ENCODE assay signal across 8 cellular contexts in genomic region chr10:24196426-24197039, GRCh38. TPM values are rescaled to one million over a fixed set of nuclear protein-coding genes. Genes with fewer than 3 reads are reported as not detected.
DNase-seq lines count a peak whose midpoint lies in the region; ATAC-seq, FAIRE-seq and TF ChIP-seq lines count a peak whose summit lies in the region.

No MANE protein-coding gene starts in this region.

- H3K23ac ChIP-seq in mesenchymal stem cell (ENCODE audit: low read length in 2 of 2) = no peak overlapping the region

- H3K79me1 ChIP-seq in mesenchymal stem cell (replicated peaks; ENCODE audit: low read length, poor library complexity, severe bottlenecking) = no peaks in the 10 kb centered on the region

- in situ Hi-C loops in GM13976 (cut with MboI; ENCODE audit: low sequenced_read_pairs, unreplicated experiment) = loop anchor here (25.0 kb wide), 1 partner anchor 209 kb away; no protein-coding TSS in a partner anchor

- FAIRE-seq in A204.1 (lab: Jason Lieb, UNC) = peak; percentile 21

- H3K4me2 ChIP-seq in mesenchymal stem cell (ENCODE audit: low read length, poor library complexity, severe bottlenecking) = no peak overlapping the region

- no peak overlapping the region for H2BK12ac ChIP-seq in mesenchymal stem cell (ENCODE audit: low read length in 2 of 2)

- H3K4ac ChIP-seq in mesenchymal stem cell (ENCODE audit: low read depth in 1 of 2, low read length in 2 of 2) = no peak overlapping the region

- no peak overlapping the region for H2BK120ac ChIP-seq in mesenchymal stem cell (ENCODE audit: low read depth, low read length)

- DNase-seq in GM13976 (ENCODE audit: low spot score) (peak; percentile 73), NCI-H2171 treated with DMSO at 0.1 percent for 48 hours (lab: John Stamatoyannopoulos, UW) (peak; percentile 52), mesenchymal stem cell (peak; percentile 58)
- DNase-seq in activated CD4-positive, alpha-beta memory T cell treated with anti-CD3 and anti-CD28 coated beads for 36 hours = peak; percentile 73
- DNase-seq in effector memory CD4-positive, alpha-beta T cell = peak; percentile 5 to 38 (median 6)
- peak; percentile 83 for DNase-seq in stimulated activated CD8-positive, alpha-beta memory T cell treated with anti-CD3 and anti-CD28 coated beads, Interleukin-4, amount 100 ng/mL, for 48 hours

- peak; percentile 92 for ATAC-seq in HG02973 (IDR thresholded peaks at IDR 0.05; ENCODE audit: unreplicated experiment)

- no peak overlapping the region for H3K18ac ChIP-seq in mesenchymal stem cell (ENCODE audit: low read depth in 1 of 2, low read length in 2 of 2)

- H2AK5ac ChIP-seq in mesenchymal stem cell (ENCODE audit: low read length, severe bottlenecking) = no peak overlapping the region

- CTCF ChIA-PET in activated CD4-positive, alpha-beta memory T cell treated with anti-CD3 and anti-CD28 coated beads for 36 hours (lab: Charles Lee) = interaction anchor here (0.6 to 1.7 kb wide), 9 partner anchors 15 to 1371 kb away, joined by 3 to 5 read pairs (median 4); no protein-coding TSS in a partner anchor

- H3K27ac Mint-ChIP-seq in activated CD4-positive, alpha-beta memory T cell treated with anti-CD3 and anti-CD28 coated beads for 36 hours = no peak overlapping the region

- no peaks in the 10 kb centered on the region for H3K27me3 ChIP-seq in effector memory CD4-positive, alpha-beta T cell (replicated peaks; ENCODE audit: control insufficient read depth, insufficient read depth, low read length, poor library complexity, severe bottlenecking)
- H3K27me3 ChIP-seq in mesenchymal stem cell (ENCODE audit: control insufficient read depth in 1 of 2, insufficient read depth in 1 of 2, low read length in 2 of 2) = peaks cover 0 to 8% of the 10 kb centered on the region in 2 experiments

- H3K4me3 Mint-ChIP-seq in activated CD4-positive, alpha-beta memory T cell treated with anti-CD3 and anti-CD28 coated beads for 36 hours = no peak overlapping the region

- H4K8ac ChIP-seq in mesenchymal stem cell (ENCODE audit: low read length) = no peak overlapping the region

- no peaks in the 10 kb centered on the region for H3K9me3 Mint-ChIP-seq in activated CD4-positive, alpha-beta memory T cell treated with anti-CD3 and anti-CD28 coated beads for 36 hours

- H3K27me3 Mint-ChIP-seq in activated CD4-positive, alpha-beta memory T cell treated with anti-CD3 and anti-CD28 coated beads for 36 hours = peaks cover 5% of the 10 kb centered on the region

- H3K4me1 Mint-ChIP-seq in activated CD4-positive, alpha-beta memory T cell treated with anti-CD3 and anti-CD28 coated beads for 36 hours (ENCODE audit: low read depth) = no peaks in the 10 kb centered on the region

- H3K4me3 ChIP-seq in effector memory CD4-positive, alpha-beta T cell (ENCODE audit: insufficient read depth, low read depth, low read length, poor library complexity, severe bottlenecking) = no peak overlapping the region
- H3K4me3 ChIP-seq in mesenchymal stem cell (ENCODE audit: insufficient read depth in 1 of 2, low read depth in 1 of 2, low read length in 2 of 2) = no peak overlapping the region

- no peak overlapping the region for H2AFZ ChIP-seq in mesenchymal stem cell (ENCODE audit: low read depth, low read length)

- no peak overlapping the region for H4K91ac ChIP-seq in mesenchymal stem cell (ENCODE audit: low read length)

- no peak overlapping the region for H2BK15ac ChIP-seq in mesenchymal stem cell (ENCODE audit: low read depth, poor library complexity, severe bottlenecking)

- no peaks in the 10 kb centered on the region for H3K4me1 ChIP-seq in effector memory CD4-positive, alpha-beta T cell (ENCODE audit: control insufficient read depth, insufficient read depth, low read length, poor library complexity, severe bottlenecking)
- no peaks in the 10 kb centered on the region for H3K4me1 ChIP-seq in mesenchymal stem cell (ENCODE audit: control insufficient read depth, insufficient read depth, low read depth, low read length)

- intact Hi-C loops in activated CD4-positive, alpha-beta memory T cell treated with anti-CD3 and anti-CD28 coated beads for 36 hours (cut with micrococcal nuclease) = loop anchor here (1.0 to 5.0 kb wide), 2 partner anchors 202 to 1039 kb away; no protein-coding TSS in a partner anchor

- 25% methylated on average over 10 of the region's 11 CpGs for WGBS in mesenchymal stem cell

- no peaks in the 10 kb centered on the region for H3K36me3 Mint-ChIP-seq in activated CD4-positive, alpha-beta memory T cell treated with anti-CD3 and anti-CD28 coated beads for 36 hours

- no peaks in the 10 kb centered on the region for H3K36me3 ChIP-seq in effector memory CD4-positive, alpha-beta T cell (ENCODE audit: control insufficient read depth, insufficient read depth, low read length)
- H3K36me3 ChIP-seq in mesenchymal stem cell (ENCODE audit: control insufficient read depth in 1 of 2, insufficient read depth in 2 of 2, low read depth in 1 of 2, low read length in 2 of 2) = no peaks in the 10 kb centered on the region

- H3K27ac ChIP-seq in effector memory CD4-positive, alpha-beta T cell (ENCODE audit: insufficient read depth, low read length, poor library complexity, severe bottlenecking) = no peak overlapping the region
- no peak overlapping the region for H3K27ac ChIP-seq in mesenchymal stem cell (ENCODE audit: low read length, poor library complexity, severe bottlenecking)

- no peak overlapping the region for H2BK5ac ChIP-seq in mesenchymal stem cell (ENCODE audit: low read depth, low read length, poor library complexity, severe bottlenecking)

- H3K9me3 ChIP-seq in effector memory CD4-positive, alpha-beta T cell (ENCODE audit: control insufficient read depth, low read length) = no peaks in the 10 kb centered on the region
- H3K9me3 ChIP-seq in mesenchymal stem cell (ENCODE audit: control insufficient read depth, low read length) = no peaks in the 10 kb centered on the region

- H3K14ac ChIP-seq in mesenchymal stem cell (ENCODE audit: low read length in 2 of 2) = no peak overlapping the region

- H3K9ac ChIP-seq in mesenchymal stem cell (ENCODE audit: low read length) = no peak overlapping the region

- POLR2A ChIA-PET in activated CD4-positive, alpha-beta memory T cell treated with anti-CD3 and anti-CD28 coated beads for 36 hours (lab: Charles Lee) = no interaction called here

- TF ChIP-seq CTCF in GM13976 (IDR thresholded peaks at IDR 0.05; ENCODE audit: borderline replicate concordance, control extremely low read depth, extremely low read depth, insufficient read depth, missing control alignments) = peak; percentile 91

RNA-seq across cellular contexts. Expression of gene KIAA1217, which starts 12.4 kb away (rescaled TPM):
- total RNA-seq in activated CD4-positive, alpha-beta memory T cell treated with anti-CD3 and anti-CD28 coated beads for 36 hours = 1 to 10 TPM in 1 of 2 experiments, under 1 TPM in 1; 0.31 to 1.1 TPM
- polyA plus RNA-seq in mesenchymal stem cell (2013, experiment 1 of 2) = 2.4 TPM
- 2.3 TPM for polyA plus RNA-seq in mesenchymal stem cell (2013, experiment 2 of 2)

Comparison
In these comparisons a context has a peak if more than half of its experiments do, and no peak if none do; other contexts are left out.
1. DNase-seq: peak in every context shown above with its lines; median percentile 83 in stimulated activated CD8-positive, alpha-beta memory T cell treated with anti-CD3 and anti-CD28 coated beads, Interleukin-4, amount 100 ng/mL, for 48 hours; 73 in GM13976; 73 in activated CD4-positive, alpha-beta memory T cell treated with anti-CD3 and anti-CD28 coated beads for 36 hours; 58 in mesenchymal stem cell; 52 in NCI-H2171 treated with DMSO at 0.1 percent for 48 hours; 6 in effector memory CD4-positive, alpha-beta T cell.